In genomic region chr2:130798472-130799221, GRCh38 we compare ENCODE assay signal across 8 cellular contexts. TPM values are rescaled to one million over a fixed set of nuclear protein-coding genes. Genes with fewer than 3 reads are reported as not detected.
DNase-seq lines count a peak whose midpoint lies in the region; ATAC-seq and TF ChIP-seq lines count a peak whose summit lies in the region.

No MANE protein-coding gene starts in this region.

- H2BK12ac ChIP-seq in trophoblast cell (ENCODE audit: low read length): no peak overlapping the region

- no peaks in the 10 kb centered on the region for H3K36me3 Mint-ChIP-seq in activated naive CD4-positive, alpha-beta T cell treated with anti-CD3 and anti-CD28 coated beads, Interleukin-2, amount 50 U/mL, for 24 hours

- H3K4me1 Mint-ChIP-seq in activated naive CD4-positive, alpha-beta T cell treated with anti-CD3 and anti-CD28 coated beads, Interleukin-2, amount 50 U/mL, for 24 hours: peaks cover 4% of the 10 kb centered on the region

- DNase-seq in activated naive CD4-positive, alpha-beta T cell treated with Interleukin-2 at 50 U/mL for 16 hours: no peak
- no peak for DNase-seq in WERI-Rb-1
- no peak for DNase-seq in foreskin keratinocyte
- DNase-seq in trophoblast cell: no peak
- no peak for DNase-seq in dedifferentiated amniotic fluid mesenchymal stem cell (ENCODE audit: extremely low spot score)

- no CpG with 5 or more reads among the region's 30 CpGs for WGBS in trophoblast cell (ENCODE audit: extremely low coverage, insufficient coverage, insufficient read length)

- no peaks in the 10 kb centered on the region for H3K27me3 Mint-ChIP-seq in activated naive CD4-positive, alpha-beta T cell treated with anti-CD3 and anti-CD28 coated beads, Interleukin-2, amount 50 U/mL, for 24 hours

- no peak overlapping the region for H2BK120ac ChIP-seq in trophoblast cell (ENCODE audit: insufficient read depth, low read length, poor library complexity)

- H4K8ac ChIP-seq in trophoblast cell (ENCODE audit: low read depth, low read length): peak overlapping the region; percentile 54

- H4K12ac ChIP-seq in trophoblast cell (ENCODE audit: low read depth, low read length): no peak overlapping the region

- H3K27ac Mint-ChIP-seq in activated naive CD4-positive, alpha-beta T cell treated with anti-CD3 and anti-CD28 coated beads, Interleukin-2, amount 50 U/mL, for 24 hours: no peak overlapping the region

- H3K9ac ChIP-seq in trophoblast cell (ENCODE audit: low read length): no peak overlapping the region

- H3K18ac ChIP-seq in trophoblast cell (ENCODE audit: low read length): no peak overlapping the region

- no peak overlapping the region for H2AK5ac ChIP-seq in trophoblast cell (ENCODE audit: low read length)

- H3K9me3 ChIP-seq in WERI-Rb-1 (ENCODE audit: severe bottlenecking): no peaks in the 10 kb centered on the region
- H3K9me3 ChIP-seq in trophoblast cell (ENCODE audit: insufficient read depth, low read depth, low read length): no peaks in the 10 kb centered on the region

- no peak overlapping the region for H3K4ac ChIP-seq in trophoblast cell (ENCODE audit: low read depth, low read length)

- H3K4me3 ChIP-seq in WERI-Rb-1 (ENCODE audit: low read depth, low read length) (peak overlapping the region; percentile 79), trophoblast cell (ENCODE audit: low read depth, low read length) (peak overlapping the region; percentile 53)

- no peaks in the 10 kb centered on the region for H3K79me2 ChIP-seq in trophoblast cell (ENCODE audit: control insufficient read depth, insufficient read depth, low read length, poor library complexity)

- peaks cover 6% of the 10 kb centered on the region for H3K79me1 ChIP-seq in trophoblast cell (ENCODE audit: low read length)

- ATAC-seq in foreskin keratinocyte (peak; percentile 0), GM19455 (IDR thresholded peaks at IDR 0.05; ENCODE audit: unreplicated experiment) (no peak), GM18868 (IDR thresholded peaks at IDR 0.05; ENCODE audit: unreplicated experiment) (no peak)

- H3K36me3 ChIP-seq in WERI-Rb-1 (peaks cover 3% of the 10 kb centered on the region; the same call in 1 of the 2 replicates), trophoblast cell (ENCODE audit: control insufficient read depth in 1 of 2, insufficient read depth in 2 of 2, low read length in 2 of 2) (no peaks in the 10 kb centered on the region)

- TF ChIP-seq CTCF in WERI-Rb-1 (IDR thresholded peaks at IDR 0.05; ENCODE audit: low read depth, low read length) (no peak), foreskin keratinocyte (conservative IDR thresholded peaks at IDR 0.05) (no peak)

- H3K4me2 ChIP-seq in trophoblast cell (ENCODE audit: low read length): peak overlapping the region; percentile 99

- no peak overlapping the region for H4K91ac ChIP-seq in trophoblast cell (ENCODE audit: low read depth, low read length)

- H3K27me3 ChIP-seq in WERI-Rb-1 (ENCODE audit: insufficient read depth, low read depth, severe bottlenecking) (no peaks in the 10 kb centered on the region), foreskin keratinocyte (no peaks in the 10 kb centered on the region), trophoblast cell (ENCODE audit: insufficient read depth, low read length) (peaks cover 7% of the 10 kb centered on the region)

- H3K4me3 Mint-ChIP-seq in activated naive CD4-positive, alpha-beta T cell treated with anti-CD3 and anti-CD28 coated beads, Interleukin-2, amount 50 U/mL, for 24 hours: peak overlapping the region; percentile 62

- H3K4me1 ChIP-seq in foreskin keratinocyte (no peaks in the 10 kb centered on the region), trophoblast cell (ENCODE audit: control insufficient read depth in 1 of 2, insufficient read depth in 2 of 2, low read length in 2 of 2) (peaks cover 5 to 6% of the 10 kb centered on the region in 2 experiments)

- H2AFZ ChIP-seq in trophoblast cell (ENCODE audit: insufficient read depth, low read length, poor library complexity): peak overlapping the region; percentile 76

- H3K14ac ChIP-seq in trophoblast cell (ENCODE audit: low read length): no peak overlapping the region

- no peak overlapping the region for H3K23ac ChIP-seq in trophoblast cell (ENCODE audit: low read length)

- H3K27ac ChIP-seq in WERI-Rb-1 (peak overlapping the region; percentile 40; the same call in 1 of the 2 replicates), foreskin keratinocyte (peak overlapping the region; percentile 81), trophoblast cell (ENCODE audit: low read depth, low read length) (no peak overlapping the region)

- H2BK5ac ChIP-seq in trophoblast cell (ENCODE audit: low read depth, low read length, poor library complexity): no peak overlapping the region

- H3K9me3 Mint-ChIP-seq in activated naive CD4-positive, alpha-beta T cell treated with anti-CD3 and anti-CD28 coated beads, Interleukin-2, amount 50 U/mL, for 24 hours: no peaks in the 10 kb centered on the region

RNA-seq across cellular contexts. Expression of gene ARHGEF4, which starts 38.1 kb away (rescaled TPM):
- total RNA-seq in foreskin keratinocyte: 22.5 and 22.9 TPM in 2 replicates
- polyA plus RNA-seq in foreskin keratinocyte: 13.8 and 14.1 TPM in 2 replicates
- polyA plus RNA-seq in trophoblast cell (2013): 8.8 TPM in 2 replicates

RNA-seq across cellular contexts. Expression of gene AMER3, which starts 43.3 kb away (rescaled TPM):
- not detected in 2 replicates for total RNA-seq in foreskin keratinocyte
- not detected in 2 replicates for polyA plus RNA-seq in foreskin keratinocyte
- polyA plus RNA-seq in trophoblast cell (2013): not detected in 2 replicates
